ENCODE assay signal across 8 cellular contexts in the genomic region with DNA sequence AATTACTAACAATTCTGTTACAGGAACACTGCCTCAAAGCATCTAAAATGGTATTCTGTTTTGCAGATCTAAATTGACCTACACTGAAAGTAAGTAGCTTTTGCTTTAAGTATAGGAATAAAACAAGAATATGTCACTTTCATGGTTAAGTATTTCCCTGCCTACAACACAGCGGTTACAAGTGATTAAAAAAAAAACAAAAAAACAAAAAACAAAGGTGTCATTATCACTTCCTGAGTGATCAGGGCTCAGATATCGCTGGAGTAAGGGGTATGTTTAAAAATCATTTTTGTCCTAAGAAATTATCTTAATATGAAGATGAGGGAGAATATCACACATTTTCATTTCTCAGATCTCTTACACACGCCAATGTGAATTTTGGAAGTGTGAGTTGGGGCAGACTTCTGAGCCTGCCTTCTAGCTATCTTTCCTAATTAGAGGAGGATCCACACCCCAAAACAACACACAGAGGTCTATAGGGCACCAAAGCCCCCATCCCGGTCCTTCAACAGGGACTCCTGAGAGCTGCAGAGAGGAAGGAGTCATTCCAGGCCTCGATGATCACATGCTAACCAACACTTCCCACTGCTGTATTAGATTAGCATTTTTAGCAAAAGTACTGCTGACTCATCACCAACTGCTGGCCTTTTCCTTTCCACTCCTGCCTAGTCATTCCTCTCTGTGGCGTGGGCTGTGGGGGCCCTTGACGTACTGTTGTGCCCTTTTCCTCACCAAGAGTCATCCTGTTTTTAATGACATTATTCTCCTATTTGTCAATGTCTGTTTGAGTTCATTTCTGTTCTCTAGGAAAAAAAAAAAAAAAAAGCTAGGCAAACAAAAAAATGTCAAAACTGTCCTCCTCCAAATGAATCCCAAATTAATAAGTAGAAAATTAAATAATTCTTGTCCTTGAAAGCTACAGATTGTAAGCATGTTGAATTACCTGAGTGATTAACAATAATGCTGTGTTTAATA. TPM values are rescaled to one million over a fixed set of nuclear protein-coding genes. Genes with fewer than 3 reads are reported as not detected.
A peak's percentile ranks its signal among the peaks of the same experiment; 100 is the strongest.
DNase-seq lines count a peak whose midpoint lies in the region; FAIRE-seq and TF ChIP-seq lines count a peak whose summit lies in the region.

No MANE protein-coding gene starts in this region.

- in situ Hi-C loops in G401 (cut with HindIII; ENCODE audit: low sequenced_read_pairs) = no loop called here

- H3K4me3 ChIP-seq in NB4 (ENCODE audit: low read depth, low read length) (no peak overlapping the region), adipocyte (ENCODE audit: low read length) (no peak overlapping the region)

- DNase-seq in G401 (ENCODE audit: low spot score) (peak; percentile 9), H54 (ENCODE audit: insufficient read length, low spot score) (peak; percentile 33), NB4 (ENCODE audit: low read depth) (peak; percentile 25), adipocyte (ENCODE audit: low read depth) (peak; percentile 91), hypothalamus (lab: John Stamatoyannopoulos, UW) (peak in 35 of 51 donors; percentile 16 to 81 (median 50)), NCI-H526 (lab: John Stamatoyannopoulos, UW) (no peak)
- peak; percentile 35 to 63 for DNase-seq in stimulated activated CD4-positive, alpha-beta T cell treated with anti-CD3 and anti-CD28 coated beads, Interleukin-12 subunit alpha, Interleukin-12 subunit beta, amount 100 ng/mL, for 24 hours (ENCODE audit: low read depth in 2 of 2)
- no peak for DNase-seq in effector CD4-positive, alpha-beta T cell

- no peaks in the 10 kb centered on the region for H3K36me3 ChIP-seq in adipocyte (ENCODE audit: control insufficient read depth, insufficient read depth, low read length, severe bottlenecking)

- peaks cover 13% of the 10 kb centered on the region for H3K4me1 ChIP-seq in adipocyte (ENCODE audit: control insufficient read depth, insufficient read depth, low read length)

- H3K27me3 ChIP-seq in adipocyte (replicated peaks; ENCODE audit: control insufficient read depth, insufficient read depth, low read length) = no peaks in the 10 kb centered on the region

- H3K9me3 ChIP-seq in adipocyte (ENCODE audit: control insufficient read depth, low read length) = no peaks in the 10 kb centered on the region

- TF ChIP-seq POLR2A in H54 (IDR thresholded peaks at IDR 0.05; ENCODE audit: low read depth, low read length) (no peak), NB4 (IDR thresholded peaks at IDR 0.05; ENCODE audit: extremely low read depth, insufficient read length) (no peak)

- H3K9ac ChIP-seq in adipocyte (ENCODE audit: low read length) = peak overlapping the region; percentile 25

- peak; percentile 95 for FAIRE-seq in H54 (lab: Jason Lieb, UNC)

- TF ChIP-seq CTCF in NB4 (IDR thresholded peaks at IDR 0.05; ENCODE audit: low read depth, low read length) = no peak

RNA-seq across cellular contexts. Expression of a gene that starts 31.2 kb away (rescaled TPM):
- 32.6 and 46.6 TPM in 2 replicates for total RNA-seq in G401 (2014; rRNA removed; shearing (Covaris generic))

Comparison
In these comparisons a context has a peak if more than half of its experiments do, and no peak if none do; other contexts are left out.
1. DNase-seq: peak in G401 (single experiment), H54 (single experiment), NB4 (single experiment), adipocyte (single experiment), hypothalamus (35 of 51) and stimulated activated CD4-positive, alpha-beta T cell treated with anti-CD3 and anti-CD28 coated beads, Interleukin-12 subunit alpha, Interleukin-12 subunit beta, amount 100 ng/mL, for 24 hours (2 of 2); none in NCI-H526 (0 of 2) and effector CD4-positive, alpha-beta T cell (single experiment).